ENCODE assay signal across 1 cellular context in genomic region chr13:19782049-19782726, GRCh38.
A peak's percentile ranks its signal among the peaks of the same experiment; 100 is the strongest.
TF ChIP-seq lines count a peak whose summit lies in the region.

No MANE protein-coding gene starts in this region.

TF ChIP-seq in HepG2, 621 proteins besides CTCF, POLR2A, EP300 and RAD21 (continued from another document and continues in another):
- no peak for TF ChIP-seq RERE (CRISPR knock-in tag; IDR thresholded peaks at IDR 0.05; ENCODE audit: low read depth)
- no peak for TF ChIP-seq MLLT10 (CRISPR knock-in tag; IDR thresholded peaks at IDR 0.05)
- 0 out of 2 replicates have a peak, but pooled peaks have one; percentile 39 for TF ChIP-seq ZNF343 (CRISPR knock-in tag; IDR thresholded peaks at IDR 0.05)
- no peak for TF ChIP-seq ATF7 (IDR thresholded peaks at IDR 0.05)
- TF ChIP-seq ATF7 (CRISPR knock-in tag; IDR thresholded peaks at IDR 0.05), result 0 out of 2 replicates have a peak, but pooled peaks have one; percentile 19
- no peak for TF ChIP-seq ZNF256 (CRISPR knock-in tag; conservative IDR thresholded peaks at IDR 0.05)
- no peak for TF ChIP-seq GMEB2 (CRISPR knock-in tag; IDR thresholded peaks at IDR 0.05; ENCODE audit: low read depth)
- no peak for TF ChIP-seq ZNF382 (CRISPR knock-in tag; IDR thresholded peaks at IDR 0.05; ENCODE audit: borderline replicate concordance)
- TF ChIP-seq FOXA3 (CRISPR knock-in tag; IDR thresholded peaks at IDR 0.05), result no peak
- TF ChIP-seq RELA (CRISPR knock-in tag; IDR thresholded peaks at IDR 0.05), result no peak
- TF ChIP-seq RFXANK (CRISPR knock-in tag; IDR thresholded peaks at IDR 0.05), result no peak
- 0 out of 2 replicates have a peak, but pooled peaks have one; percentile 47 for TF ChIP-seq ZNF558 (CRISPR knock-in tag; IDR thresholded peaks at IDR 0.05; ENCODE audit: borderline replicate concordance)
- TF ChIP-seq NKX3-1 (CRISPR knock-in tag; IDR thresholded peaks at IDR 0.05), result 0 out of 2 replicates have a peak, but pooled peaks have one; percentile 29
- TF ChIP-seq PCBP2 (optimal IDR thresholded peaks at IDR 0.05; ENCODE audit: low read depth, low read length, poor library complexity, severe bottlenecking), result no peak
- TF ChIP-seq ZNF225 (CRISPR knock-in tag; IDR thresholded peaks at IDR 0.05), result 0 out of 2 replicates have a peak, but pooled peaks have one; percentile 35
- TF ChIP-seq TSC22D2 (CRISPR knock-in tag; IDR thresholded peaks at IDR 0.05; ENCODE audit: borderline replicate concordance), result no peak
- TF ChIP-seq SMAD3 (CRISPR knock-in tag; IDR thresholded peaks at IDR 0.05), result no peak
- TF ChIP-seq STAG1 (CRISPR knock-in tag; IDR thresholded peaks at IDR 0.05), result no peak
- no peak for TF ChIP-seq SETDB1 (CRISPR knock-in tag; IDR thresholded peaks at IDR 0.05; ENCODE audit: borderline replicate concordance)
- TF ChIP-seq MYNN (CRISPR knock-in tag; IDR thresholded peaks at IDR 0.05; ENCODE audit: low read depth), result no peak
- no peak for TF ChIP-seq SP140L (CRISPR knock-in tag; IDR thresholded peaks at IDR 0.05; ENCODE audit: borderline replicate concordance)
- no peak for TF ChIP-seq ISX (CRISPR knock-in tag; conservative IDR thresholded peaks at IDR 0.05)
- TF ChIP-seq ZKSCAN8 (CRISPR knock-in tag; IDR thresholded peaks at IDR 0.05; ENCODE audit: borderline replicate concordance), result no peak
- 0 out of 2 replicates have a peak, but pooled peaks have one; percentile 8 for TF ChIP-seq HINFP (CRISPR knock-in tag; IDR thresholded peaks at IDR 0.05; ENCODE audit: low read depth)
- TF ChIP-seq JUND (CRISPR knock-in tag; IDR thresholded peaks at IDR 0.05), result no peak
- no peak for TF ChIP-seq CEBPG (CRISPR knock-in tag; IDR thresholded peaks at IDR 0.05)
- no peak for TF ChIP-seq ZMYM4 (CRISPR knock-in tag; IDR thresholded peaks at IDR 0.05)
- no peak for TF ChIP-seq ZFP90 (CRISPR knock-in tag; IDR thresholded peaks at IDR 0.05; ENCODE audit: borderline replicate concordance)
- TF ChIP-seq ZSCAN9 (CRISPR knock-in tag; IDR thresholded peaks at IDR 0.05; ENCODE audit: borderline replicate concordance), result no peak
- TF ChIP-seq ZNF350 (CRISPR knock-in tag; IDR thresholded peaks at IDR 0.05; ENCODE audit: borderline replicate concordance, low read depth), result no peak; the same call in 1 of the 2 replicates
- TF ChIP-seq TOPORS (CRISPR knock-in tag; IDR thresholded peaks at IDR 0.05), result no peak; the same call in 1 of the 2 replicates
- no peak for TF ChIP-seq ZNF44 (CRISPR knock-in tag; IDR thresholded peaks at IDR 0.05)
- no peak for TF ChIP-seq ATAD3A (CRISPR knock-in tag; IDR thresholded peaks at IDR 0.05)
- no peak for TF ChIP-seq BCL6 (CRISPR knock-in tag; IDR thresholded peaks at IDR 0.05)
- TF ChIP-seq ZNF142 (CRISPR knock-in tag; IDR thresholded peaks at IDR 0.05), result no peak
- TF ChIP-seq CENPT (CRISPR knock-in tag; IDR thresholded peaks at IDR 0.05; ENCODE audit: low read depth), result no peak
- TF ChIP-seq ZGPAT (CRISPR knock-in tag; IDR thresholded peaks at IDR 0.05), result no peak
- no peak for TF ChIP-seq GZF1 (CRISPR knock-in tag; IDR thresholded peaks at IDR 0.05)
- TF ChIP-seq KMT2A (CRISPR knock-in tag; IDR thresholded peaks at IDR 0.05), result peak; percentile 81
- no peak for TF ChIP-seq ZNF180 (CRISPR knock-in tag; IDR thresholded peaks at IDR 0.05; ENCODE audit: borderline replicate concordance, low read depth)
- TF ChIP-seq HES4 (CRISPR knock-in tag; IDR thresholded peaks at IDR 0.05; ENCODE audit: borderline replicate concordance), result 0 out of 2 replicates have a peak, but pooled peaks have one; percentile 14
- no peak for TF ChIP-seq SOX5 (CRISPR knock-in tag; IDR thresholded peaks at IDR 0.05; ENCODE audit: borderline replicate concordance)
- no peak for TF ChIP-seq TCF7L2 (IDR thresholded peaks at IDR 0.05; ENCODE audit: low read depth, low read length)
- no peak for TF ChIP-seq CCDC6 (CRISPR knock-in tag; IDR thresholded peaks at IDR 0.05)
- TF ChIP-seq RBFOX2 (IDR thresholded peaks at IDR 0.05; ENCODE audit: low read depth, low read length), result peak; percentile 83
